ENCODE assay signal across 16 cellular contexts in genomic region chr3:98705212-98705611, GRCh38. TPM values are rescaled to one million over a fixed set of nuclear protein-coding genes. Genes with fewer than 3 reads are reported as not detected.
DNase-seq lines count a peak whose midpoint lies in the region; TF ChIP-seq lines count a peak whose summit lies in the region.
"Had no signal": no experiment of that assay in that cellular context is flagged by ENCODE, and none has a peak within 500 bp of the region (broad histone marks: within the 10 kb centered on the region; RNA-seq: fewer than 3 reads in every experiment).

No MANE protein-coding gene starts in this region.

- H3K9ac ChIP-seq in smooth muscle cell (ENCODE audit: low read depth), result no peak overlapping the region

- no peaks in the 10 kb centered on the region for H3K79me2 ChIP-seq in smooth muscle cell (ENCODE audit: low read depth)

- H4K20me1 ChIP-seq in smooth muscle cell (ENCODE audit: low read depth), result no peaks in the 10 kb centered on the region

- H3K4me2 ChIP-seq in smooth muscle cell, result peak overlapping the region; percentile 52

- intact Hi-C loops in sigmoid colon (cut with DNase I), result no loop called here

- H3K27ac ChIP-seq in AG04450 (ENCODE audit: low read depth, low read length) (no peak overlapping the region), smooth muscle cell (ENCODE audit: low read depth) (peak overlapping the region; percentile 49), sigmoid colon (no peak overlapping the region)
- H3K27ac ChIP-seq: C4-2B had no signal

- peak; percentile 24 for DNase-seq in AG04450 (ENCODE audit: low read depth, low spot score)
- DNase-seq in M059J (ENCODE audit: low read depth), result peak; percentile 45
- peak; percentile 53 for DNase-seq in fibroblast of villous mesenchyme (ENCODE audit: low read depth)
- DNase-seq in smooth muscle cell (lab: John Stamatoyannopoulos, UW; ENCODE audit: unreplicated experiment), result no peak
- no peak for DNase-seq in H4 (ENCODE audit: low spot score)
- DNase-seq in sigmoid colon, result no peak
- no peak for DNase-seq in NOMO-1 treated with dmso at 0.1 percent for 144 hours (lab: John Stamatoyannopoulos, UW; ENCODE audit: unreplicated experiment)
- DNase-seq: 8988T; ACHN; CD4-positive, alpha-beta memory T cell; DMS79 treated with DMSO at 0.1 percent for 48 hours; GDM1; KG1 had no signal

- H3K27me3 ChIP-seq in AG04450 (ENCODE audit: control insufficient read depth, insufficient read depth, low read length) (no peaks in the 10 kb centered on the region), smooth muscle cell (ENCODE audit: low read depth) (no peaks in the 10 kb centered on the region), sigmoid colon (no peaks in the 10 kb centered on the region)

- no peak for TF ChIP-seq POLR2A in sigmoid colon (IDR thresholded peaks at IDR 0.05)

- H3K36me3 ChIP-seq in smooth muscle cell (ENCODE audit: low read depth), result no peaks in the 10 kb centered on the region
- no peaks in the 10 kb centered on the region for H3K36me3 ChIP-seq in sigmoid colon

- H3K4me3 ChIP-seq in AG04450 (ENCODE audit: low read depth, low read length) (no peak overlapping the region), fibroblast of villous mesenchyme (ENCODE audit: low read depth, low read length) (no peak overlapping the region), smooth muscle cell (no peak overlapping the region), sigmoid colon (no peak overlapping the region)

- H3F3A ChIP-seq in smooth muscle cell (ENCODE audit: low read depth), result peaks cover 18% of the 10 kb centered on the region

- 37% methylated on average over 1 of the region's 1 CpG for WGBS in smooth muscle cell (ENCODE audit: low lambda C conversion rate)
- 92 to 96% methylated on average over 1 of the region's 1 CpG for WGBS in sigmoid colon, 2 donors

- H3K9me3 ChIP-seq in AG04450 (ENCODE audit: control insufficient read depth, insufficient read depth, low read length), result no peaks in the 10 kb centered on the region
- no peaks in the 10 kb centered on the region for H3K9me3 ChIP-seq in smooth muscle cell (replicated peaks; ENCODE audit: low read depth)
- H3K9me3 ChIP-seq in sigmoid colon, result no peaks in the 10 kb centered on the region

- TF ChIP-seq CTCF in AG04450 (IDR thresholded peaks at IDR 0.05; ENCODE audit: low read depth, low read length) (no peak), fibroblast of villous mesenchyme (IDR thresholded peaks at IDR 0.05; ENCODE audit: insufficient read depth, low read depth, low read length) (no peak), smooth muscle cell (IDR thresholded peaks at IDR 0.05; ENCODE audit: borderline replicate concordance, insufficient read depth, poor library complexity, severe bottlenecking) (no peak), sigmoid colon (IDR thresholded peaks at IDR 0.05) (no peak)

- POLR2A ChIA-PET in AG04450 (lab: Yijun Ruan, JAX), result no interaction called here

- CTCF ChIA-PET in AG04450 (lab: Charles Lee), result interaction anchor here (0.7 to 2.6 kb wide), 4 partner anchors 14 to 107 kb away, joined by 3 to 13 read pairs (median 6); no protein-coding TSS in a partner anchor

- TF ChIP-seq EP300 in sigmoid colon (IDR thresholded peaks at IDR 0.05), result no peak

- H2AFZ ChIP-seq in smooth muscle cell (ENCODE audit: low read depth), result no peak overlapping the region

- H3K4me1 ChIP-seq in smooth muscle cell (ENCODE audit: low read depth) (peaks cover 22% of the 10 kb centered on the region), sigmoid colon (no peaks in the 10 kb centered on the region)

RNA-seq across cellular contexts. Expression of gene ST3GAL6, which starts 57.9 kb away (rescaled TPM):
- polyA plus RNA-seq in AG04450 (2011; rRNA removed) (1.2 and 1.9 TPM in 2 replicates), smooth muscle cell (19.4 and 24.7 TPM in 2 replicates), sigmoid colon (1 to 10 TPM; 2.4 to 3.2 (median 2.4) TPM)
- 1.4 and 2.6 TPM in 2 replicates for polyA minus RNA-seq in AG04450 (2011; rRNA and poly(A)+ RNA removed)
- 11.6 and 19.4 TPM in 2 replicates for total RNA-seq in M059J (2014; rRNA removed; shearing (Covaris generic))
- total RNA-seq in fibroblast of villous mesenchyme (3.9 and 5.2 TPM in 2 replicates), smooth muscle cell (29.4 and 40.7 TPM in 2 replicates), sigmoid colon (10 to 100 TPM in 2 of 4 donors, 1 to 10 TPM in 2; 3.9 to 11.8 (median 9.9) TPM)
- total RNA-seq in H4 (2014; rRNA removed; shearing (Covaris generic)), result 4.6 and 11.9 TPM in 2 replicates
- total RNA-seq: B cell had no signal
- polyA plus RNA-seq: IgD-negative memory B cell had no signal

Comparison
In these comparisons a context has a peak if more than half of its experiments do, and no peak if none do; other contexts are left out.
1. DNase-seq: peak in AG04450 (single experiment), M059J (single experiment) and fibroblast of villous mesenchyme (single experiment); none in smooth muscle cell (single experiment), H4 (single experiment), sigmoid colon (single experiment) and NOMO-1 treated with dmso at 0.1 percent for 144 hours (single experiment).